9 cellular contexts compared by ENCODE assay signal in the genomic region with DNA sequence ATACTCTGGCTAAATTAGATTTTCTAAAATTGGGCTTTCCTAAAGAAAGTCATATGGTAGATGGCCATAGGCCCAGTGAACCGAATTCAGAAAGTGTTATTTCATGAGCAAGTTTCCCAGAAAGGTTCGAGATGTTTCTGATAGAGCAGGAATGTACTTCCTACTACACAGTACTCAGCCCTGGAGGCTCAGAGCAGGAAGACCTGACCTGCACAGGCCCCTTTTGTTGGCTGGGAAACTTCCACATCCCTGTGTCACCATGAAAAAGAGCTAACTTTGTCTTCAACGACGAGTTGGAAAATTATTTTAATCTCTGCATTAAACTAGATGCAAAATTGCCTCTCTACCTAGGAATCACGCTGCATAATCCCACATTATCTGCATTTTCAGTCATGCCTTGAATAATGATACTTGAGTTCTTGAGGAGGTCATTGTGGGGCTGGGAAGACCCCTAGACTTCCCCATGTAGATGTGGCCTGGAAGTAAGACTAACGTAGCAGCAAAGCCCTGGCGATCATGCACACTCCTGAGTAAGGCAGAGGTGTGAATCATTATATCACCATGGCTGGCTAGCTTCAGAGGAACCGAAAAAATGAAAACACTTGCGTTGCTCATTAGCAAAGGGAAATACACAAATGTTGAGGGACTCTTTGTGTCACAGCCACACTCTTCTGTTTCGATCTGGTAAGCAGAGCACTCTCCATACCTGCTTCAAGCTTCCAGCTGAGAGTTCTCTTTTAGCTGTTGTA. TPM values are rescaled to one million over a fixed set of nuclear protein-coding genes. Genes with fewer than 3 reads are reported as not detected.
A peak's percentile ranks its signal among the peaks of the same experiment; 100 is the strongest.
DNase-seq lines count a peak whose midpoint lies in the region; ATAC-seq and TF ChIP-seq lines count a peak whose summit lies in the region.
"Had no signal": no experiment of that assay in that cellular context is flagged by ENCODE, and none has a peak within 500 bp of the region (broad histone marks: within the 10 kb centered on the region; RNA-seq: fewer than 3 reads in every experiment).

No MANE protein-coding gene starts in this region.

- no peaks in the 10 kb centered on the region for H3K27me3 ChIP-seq in colonic mucosa
- H3K27me3 ChIP-seq: thyroid gland had no signal

- H3K4me1 ChIP-seq in colonic mucosa, result no peaks in the 10 kb centered on the region

- no peaks in the 10 kb centered on the region for H3K36me3 ChIP-seq in colonic mucosa
- H3K36me3 ChIP-seq: thyroid gland had no signal

- no peak overlapping the region for H3K4me3 ChIP-seq in colonic mucosa
- H3K4me3 ChIP-seq: thyroid gland had no signal

- H3K27ac ChIP-seq in colonic mucosa, result no peak overlapping the region

- ATAC-seq in GM18499 (IDR thresholded peaks at IDR 0.05; ENCODE audit: insufficient read depth, unreplicated experiment) (peak; percentile 93), GM21381 (IDR thresholded peaks at IDR 0.05; ENCODE audit: unreplicated experiment) (peak; percentile 85), HG03469 (IDR thresholded peaks at IDR 0.05; ENCODE audit: unreplicated experiment) (peak; percentile 93), esophagus mucosa (peak; percentile 49)

- no peaks in the 10 kb centered on the region for H3K9me3 ChIP-seq in colonic mucosa
- H3K9me3 ChIP-seq: thyroid gland had no signal

- no peak for DNase-seq in ecto neural progenitor cell (ENCODE audit: low spot score)
- no peak for DNase-seq in activated effector memory CD4-positive, alpha-beta T cell treated with anti-CD3 and anti-CD28 coated beads, Interleukin-2, amount 50 U/mL, for 16 hours
- DNase-seq in colonic mucosa, result no peak
- no peak for DNase-seq in SIG-M5 (lab: John Stamatoyannopoulos, UW)
- DNase-seq: thyroid gland had no signal

- H3K9ac ChIP-seq in colonic mucosa (ENCODE audit: low read depth in 2 of 2, low read length in 2 of 2), result no peak overlapping the region

- intact Hi-C loops in colonic mucosa (cut with DNase I), result no loop called here

- no peak for TF ChIP-seq CTCF in colonic mucosa (IDR thresholded peaks at IDR 0.05)

RNA-seq across cellular contexts. Expression of a gene that starts 47.1 kb away (rescaled TPM):
- 1.2 TPM for total RNA-seq in esophagus mucosa
- 1 to 10 TPM; 5.8 to 5.9 TPM for total RNA-seq in colonic mucosa
